8 cellular contexts compared by ENCODE assay signal in genomic region chr22:31083923-31084810, GRCh38. TPM values are rescaled to one million over a fixed set of nuclear protein-coding genes. Genes with fewer than 3 reads are reported as not detected.
DNase-seq lines count a peak whose midpoint lies in the region; ATAC-seq and TF ChIP-seq lines count a peak whose summit lies in the region.

No MANE protein-coding gene starts in this region.

- DNase-seq in activated naive CD4-positive, alpha-beta T cell treated with anti-CD3 and anti-CD28 coated beads for 36 hours = no peak
- no peak for DNase-seq in activated naive CD4-positive, alpha-beta T cell (lab: John Stamatoyannopoulos, UW)
- DNase-seq in T-cell (peak in 1 of 34 experiments; percentile 10), fibroblast of lung (ENCODE audit: low read depth in 2 of 2) (no peak), prostate gland (ENCODE audit: low spot score) (no peak), AG08395 (ENCODE audit: low spot score) (no peak), A172 (ENCODE audit: low spot score) (no peak)

- H3K27ac ChIP-seq in fibroblast of lung (ENCODE audit: insufficient read depth, low read length) = peak overlapping the region; percentile 87
- H3K27ac ChIP-seq in prostate gland = peak overlapping the region; percentile 90

- peak overlapping the region; percentile 78 for H3K4me2 ChIP-seq in fibroblast of lung (ENCODE audit: extremely low read depth, insufficient read depth, low read length)

- H3K9me3 Mint-ChIP-seq in activated naive CD4-positive, alpha-beta T cell treated with anti-CD3 and anti-CD28 coated beads for 36 hours = no peaks in the 10 kb centered on the region
- no peaks in the 10 kb centered on the region for H3K9me3 Mint-ChIP-seq in T-cell

- H3K4me1 ChIP-seq in fibroblast of lung (ENCODE audit: control insufficient read depth, extremely low read depth, insufficient read depth, low read length) (peaks cover 21% of the 10 kb centered on the region), prostate gland (replicated peaks) (peaks cover 11% of the 10 kb centered on the region)

- 18% methylated on average over 18 of the region's 18 CpGs for WGBS in prostate gland

- peaks cover 3% of the 10 kb centered on the region for H3K36me3 Mint-ChIP-seq in activated naive CD4-positive, alpha-beta T cell treated with anti-CD3 and anti-CD28 coated beads for 36 hours (ENCODE audit: low read depth)
- no peaks in the 10 kb centered on the region for H3K36me3 Mint-ChIP-seq in T-cell

- peak overlapping the region; percentile 59 for H3K27ac Mint-ChIP-seq in activated naive CD4-positive, alpha-beta T cell treated with anti-CD3 and anti-CD28 coated beads for 36 hours
- peak overlapping the region; percentile 56 to 78 for H3K27ac Mint-ChIP-seq in T-cell

- intact Hi-C loops in activated naive CD4-positive, alpha-beta T cell treated with anti-CD3 and anti-CD28 coated beads for 36 hours (cut with micrococcal nuclease) = loop anchor here (1.0 to 5.0 kb wide), 9 partner anchors 115 to 548 kb away; partner anchors contain the start of genes LIMK2, PIK3IP1, SLC35E4 and TUG1
- intact Hi-C loops in prostate gland (cut with DNase I) = no loop called here

- TF ChIP-seq CTCF in fibroblast of lung (conservative IDR thresholded peaks at IDR 0.05 in 1 of 2, IDR thresholded peaks at IDR 0.05 in 1 of 2; ENCODE audit: low read depth in 1 of 2, low read length in 2 of 2) = no peak
- no peak for TF ChIP-seq CTCF in prostate gland (IDR thresholded peaks at IDR 0.05)

- peaks cover 72% of the 10 kb centered on the region for H3K79me2 ChIP-seq in fibroblast of lung (ENCODE audit: control insufficient read depth, insufficient read depth, low read length)

- H3K27me3 Mint-ChIP-seq in activated naive CD4-positive, alpha-beta T cell treated with anti-CD3 and anti-CD28 coated beads for 36 hours (ENCODE audit: low read depth) = no peaks in the 10 kb centered on the region
- H3K27me3 Mint-ChIP-seq in T-cell = no peaks in the 10 kb centered on the region

- ATAC-seq in T-cell (replicated peaks in 1 of 4) = peak in 2 of 4 experiments; percentile 1 to 3
- no peak for ATAC-seq in HG02884 (IDR thresholded peaks at IDR 0.05; ENCODE audit: unreplicated experiment)

- no peak for TF ChIP-seq POLR2A in prostate gland (IDR thresholded peaks at IDR 0.05)

- H3K36me3 ChIP-seq in fibroblast of lung (ENCODE audit: control insufficient read depth, insufficient read depth, low read length) = peaks cover 34% of the 10 kb centered on the region
- no peaks in the 10 kb centered on the region for H3K36me3 ChIP-seq in prostate gland

- peaks cover 32% of the 10 kb centered on the region for H3K4me1 Mint-ChIP-seq in activated naive CD4-positive, alpha-beta T cell treated with anti-CD3 and anti-CD28 coated beads for 36 hours (ENCODE audit: low read depth)
- peaks cover 32 to 41% (median 33%) of the 10 kb centered on the region in 3 donors for H3K4me1 Mint-ChIP-seq in T-cell

- peak overlapping the region; percentile 57 for H3K9ac ChIP-seq in fibroblast of lung (ENCODE audit: insufficient read depth, low read length)

- no peaks in the 10 kb centered on the region for H3K27me3 ChIP-seq in fibroblast of lung (ENCODE audit: control insufficient read depth, insufficient read depth, low read length)
- H3K27me3 ChIP-seq in prostate gland (replicated peaks; ENCODE audit: insufficient read depth) = no peaks in the 10 kb centered on the region

- CTCF ChIA-PET in activated naive CD4-positive, alpha-beta T cell treated with anti-CD3 and anti-CD28 coated beads for 36 hours (lab: Charles Lee) = interaction anchor here (0.6 to 4.7 kb wide), 25 partner anchors 11 to 368 kb away, joined by 3 to 29 read pairs (median 4); partner anchors contain the start of genes MORC2, SELENOM and TUG1
- CTCF ChIA-PET in T-cell (lab: Charles Lee) = interaction anchor here (0.6 to 1.4 kb wide), 11 partner anchors 24 to 450 kb away, joined by 3 to 7 read pairs (median 4); partner anchors contain the start of genes MORC2 (in 1 of the 2), SELENOM (in 1 of the 2) and TUG1 (in 1 of the 2)

- H3K9me3 ChIP-seq in fibroblast of lung (ENCODE audit: control insufficient read depth, insufficient read depth, low read depth, low read length) (no peaks in the 10 kb centered on the region), prostate gland (no peaks in the 10 kb centered on the region)

- H3K4me3 ChIP-seq in fibroblast of lung (replicated peaks in 1 of 4; ENCODE audit: control extremely low read depth in 1 of 4, insufficient read depth in 1 of 4, low read depth in 3 of 4, low read length in 4 of 4) = peak overlapping the region; percentile 43 to 98 (median 62)
- peak overlapping the region; percentile 47 to 62 for H3K4me3 ChIP-seq in prostate gland

- no peak overlapping the region for H2AFZ ChIP-seq in fibroblast of lung (ENCODE audit: low read length)

- peak overlapping the region; percentile 79 for H3K4me3 Mint-ChIP-seq in activated naive CD4-positive, alpha-beta T cell treated with anti-CD3 and anti-CD28 coated beads for 36 hours
- H3K4me3 Mint-ChIP-seq in T-cell = peak overlapping the region; percentile 78 to 85 (median 83)

- no peaks in the 10 kb centered on the region for H4K20me1 ChIP-seq in fibroblast of lung (ENCODE audit: control insufficient read depth, extremely low read depth, insufficient read depth, low read length)

- POLR2A ChIA-PET in T-cell (lab: Charles Lee) = interaction anchor here in 1 of 2 donors (0.5 kb wide), 1 partner anchor 16 kb away, joined by 3 read pairs; no protein-coding TSS in a partner anchor

RNA-seq across cellular contexts. Expression of gene SMTN, which starts 3.0 kb away (rescaled TPM):
- total RNA-seq in activated naive CD4-positive, alpha-beta T cell treated with anti-CD3 and anti-CD28 coated beads for 36 hours = 10 to 100 TPM; 46.2 to 47.6 TPM
- total RNA-seq in T-cell = 10 to 100 TPM in 1 of 5 donors, 1 to 10 TPM in 4; 2.6 to 10.1 (median 3.8) TPM
- total RNA-seq in fibroblast of lung = 79.4 and 95.1 TPM in 2 replicates
- 43.7 and 61.5 TPM in 2 replicates for polyA plus RNA-seq in fibroblast of lung
- polyA plus RNA-seq in fibroblast of lung (2012) = 79.5 and 122 TPM in 2 replicates
- 126 and 165 TPM in 2 replicates for polyA minus RNA-seq in fibroblast of lung (ENCODE audit: low replicate concordance)
- 100 to 1,000 TPM; 200 to 209 TPM for total RNA-seq in prostate gland
- 55.8 and 61.1 TPM in 2 replicates for total RNA-seq in A172 (2014; rRNA removed; shearing (Covaris generic))

RNA-seq across cellular contexts. Expression of gene SELENOM, which starts 23.2 kb away (rescaled TPM):
- total RNA-seq in activated naive CD4-positive, alpha-beta T cell treated with anti-CD3 and anti-CD28 coated beads for 36 hours = 10 to 100 TPM in 1 of 2 experiments, 1 to 10 TPM in 1; 9.3 to 11.0 TPM
- total RNA-seq in T-cell (10 to 100 TPM; 46.4 to 67.8 (median 53.7) TPM), fibroblast of lung (127 and 132 TPM in 2 replicates), prostate gland (100 to 1,000 TPM; 382 to 434 TPM)
- polyA plus RNA-seq in fibroblast of lung = 93.5 and 130 TPM in 2 replicates
- polyA plus RNA-seq in fibroblast of lung (2012) = 194 and 266 TPM in 2 replicates
- polyA minus RNA-seq in fibroblast of lung (ENCODE audit: low replicate concordance) = 41.9 and 111 TPM in 2 replicates
- 128 and 162 TPM in 2 replicates for total RNA-seq in A172 (2014; rRNA removed; shearing (Covaris generic))

RNA-seq across cellular contexts. Expression of gene INPP5J, which starts 38.6 kb away (rescaled TPM):
- under 1 TPM; 0.12 to 0.17 TPM for total RNA-seq in activated naive CD4-positive, alpha-beta T cell treated with anti-CD3 and anti-CD28 coated beads for 36 hours
- 1 to 10 TPM in 1 of 5 donors, under 1 TPM in 4; 0.23 to 1.1 (median 0.35) TPM for total RNA-seq in T-cell
- total RNA-seq in fibroblast of lung = 0.26 and 0.33 TPM in 2 replicates
- polyA plus RNA-seq in fibroblast of lung = 0.17 and 0.23 TPM in 2 replicates
- 0.44 and 0.45 TPM in 2 replicates for polyA plus RNA-seq in fibroblast of lung (2012)
- polyA minus RNA-seq in fibroblast of lung (ENCODE audit: low replicate concordance) = 0.27 TPM in 1 of 2 replicates, not detected in the other
- 10 to 100 TPM; 14.4 to 33.3 TPM for total RNA-seq in prostate gland
- 0.33 and 1.3 TPM in 2 replicates for total RNA-seq in A172 (2014; rRNA removed; shearing (Covaris generic))

RNA-seq across cellular contexts. Expression of gene PLA2G3, which starts 56.1 kb away (rescaled TPM):
- total RNA-seq in activated naive CD4-positive, alpha-beta T cell treated with anti-CD3 and anti-CD28 coated beads for 36 hours = not detected
- not detected for total RNA-seq in T-cell
- total RNA-seq in fibroblast of lung = 0.33 TPM in 1 of 2 replicates, not detected in the other
- 0.18 and 0.61 TPM in 2 replicates for polyA plus RNA-seq in fibroblast of lung
- polyA plus RNA-seq in fibroblast of lung (2012) = 0.16 and 0.92 TPM in 2 replicates
- polyA minus RNA-seq in fibroblast of lung (ENCODE audit: low replicate concordance) = 0.43 TPM in 1 of 2 replicates, not detected in the other
- total RNA-seq in prostate gland = 1 to 10 TPM in 1 of 2 donors, under 1 TPM in 1; 0.23 to 1.5 TPM
- not detected in 2 replicates for total RNA-seq in A172 (2014; rRNA removed; shearing (Covaris generic))
